Comparison of ENCODE assay signal across 1 cellular context in the genomic region with DNA sequence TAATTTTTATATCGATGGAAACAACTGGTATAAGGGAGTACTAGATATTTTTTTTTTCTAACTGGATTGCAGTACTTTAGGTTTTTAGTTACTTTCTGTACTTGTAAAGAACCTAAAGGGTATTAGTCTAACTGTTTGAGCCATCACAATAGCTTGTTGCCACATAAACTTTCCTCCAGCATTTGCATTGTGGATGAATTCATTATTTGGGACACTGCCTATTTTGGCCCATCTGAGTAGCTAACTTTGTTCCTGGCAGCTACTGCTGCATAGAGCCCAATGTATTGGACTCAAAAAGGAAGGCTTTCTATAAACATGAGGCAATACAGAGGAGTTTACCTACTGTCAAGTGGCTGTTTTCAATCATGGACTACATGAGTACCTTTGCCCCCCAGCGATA.
TF ChIP-seq lines count a peak whose summit lies in the region.

No MANE protein-coding gene starts in this region.

TF ChIP-seq in HEK293, 187 proteins besides CTCF, POLR2A, EP300 and RAD21 (continued from another document):
- TF ChIP-seq, protein P1, sequence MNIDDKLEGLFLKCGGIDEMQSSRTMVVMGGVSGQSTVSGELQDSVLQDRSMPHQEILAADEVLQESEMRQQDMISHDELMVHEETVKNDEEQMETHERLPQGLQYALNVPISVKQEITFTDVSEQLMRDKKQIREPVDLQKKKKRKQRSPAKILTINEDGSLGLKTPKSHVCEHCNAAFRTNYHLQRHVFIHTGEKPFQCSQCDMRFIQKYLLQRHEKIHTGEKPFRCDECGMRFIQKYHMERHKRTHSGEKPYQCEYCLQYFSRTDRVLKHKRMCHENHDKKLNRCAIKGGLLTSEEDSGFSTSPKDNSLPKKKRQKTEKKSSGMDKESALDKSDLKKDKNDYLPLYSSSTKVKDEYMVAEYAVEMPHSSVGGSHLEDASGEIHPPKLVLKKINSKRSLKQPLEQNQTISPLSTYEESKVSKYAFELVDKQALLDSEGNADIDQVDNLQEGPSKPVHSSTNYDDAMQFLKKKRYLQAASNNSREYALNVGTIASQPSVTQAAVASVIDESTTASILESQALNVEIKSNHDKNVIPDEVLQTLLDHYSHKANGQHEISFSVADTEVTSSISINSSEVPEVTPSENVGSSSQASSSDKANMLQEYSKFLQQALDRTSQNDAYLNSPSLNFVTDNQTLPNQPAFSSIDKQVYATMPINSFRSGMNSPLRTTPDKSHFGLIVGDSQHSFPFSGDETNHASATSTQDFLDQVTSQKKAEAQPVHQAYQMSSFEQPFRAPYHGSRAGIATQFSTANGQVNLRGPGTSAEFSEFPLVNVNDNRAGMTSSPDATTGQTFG (tag by site-specific recombination; IDR thresholded peaks at IDR 0.05; ENCODE audit: borderline replicate concordance), result no peak
- TF ChIP-seq ZNF433 (tag by site-specific recombination; IDR thresholded peaks at IDR 0.05; ENCODE audit: low read depth) (no peak), HOXC10 (CRISPR knock-in tag; IDR thresholded peaks at IDR 0.05) (no peak), ZNF501 (tag by site-specific recombination; IDR thresholded peaks at IDR 0.05) (no peak), ZFP69B (tag by site-specific recombination; IDR thresholded peaks at IDR 0.05) (no peak), ZSCAN23 (tag by site-specific recombination; IDR thresholded peaks at IDR 0.05) (no peak), SP7 (tag by site-specific recombination; IDR thresholded peaks at IDR 0.05) (no peak)
- TF ChIP-seq, protein P2, sequence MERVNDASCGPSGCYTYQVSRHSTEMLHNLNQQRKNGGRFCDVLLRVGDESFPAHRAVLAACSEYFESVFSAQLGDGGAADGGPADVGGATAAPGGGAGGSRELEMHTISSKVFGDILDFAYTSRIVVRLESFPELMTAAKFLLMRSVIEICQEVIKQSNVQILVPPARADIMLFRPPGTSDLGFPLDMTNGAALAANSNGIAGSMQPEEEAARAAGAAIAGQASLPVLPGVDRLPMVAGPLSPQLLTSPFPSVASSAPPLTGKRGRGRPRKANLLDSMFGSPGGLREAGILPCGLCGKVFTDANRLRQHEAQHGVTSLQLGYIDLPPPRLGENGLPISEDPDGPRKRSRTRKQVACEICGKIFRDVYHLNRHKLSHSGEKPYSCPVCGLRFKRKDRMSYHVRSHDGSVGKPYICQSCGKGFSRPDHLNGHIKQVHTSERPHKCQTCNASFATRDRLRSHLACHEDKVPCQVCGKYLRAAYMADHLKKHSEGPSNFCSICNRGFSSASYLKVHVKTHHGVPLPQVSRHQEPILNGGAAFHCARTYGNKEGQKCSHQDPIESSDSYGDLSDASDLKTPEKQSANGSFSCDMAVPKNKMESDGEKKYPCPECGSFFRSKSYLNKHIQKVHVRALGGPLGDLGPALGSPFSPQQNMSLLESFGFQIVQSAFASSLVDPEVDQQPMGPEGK (tag by site-specific recombination; IDR thresholded peaks at IDR 0.05), result no peak
- TF ChIP-seq, protein P3, sequence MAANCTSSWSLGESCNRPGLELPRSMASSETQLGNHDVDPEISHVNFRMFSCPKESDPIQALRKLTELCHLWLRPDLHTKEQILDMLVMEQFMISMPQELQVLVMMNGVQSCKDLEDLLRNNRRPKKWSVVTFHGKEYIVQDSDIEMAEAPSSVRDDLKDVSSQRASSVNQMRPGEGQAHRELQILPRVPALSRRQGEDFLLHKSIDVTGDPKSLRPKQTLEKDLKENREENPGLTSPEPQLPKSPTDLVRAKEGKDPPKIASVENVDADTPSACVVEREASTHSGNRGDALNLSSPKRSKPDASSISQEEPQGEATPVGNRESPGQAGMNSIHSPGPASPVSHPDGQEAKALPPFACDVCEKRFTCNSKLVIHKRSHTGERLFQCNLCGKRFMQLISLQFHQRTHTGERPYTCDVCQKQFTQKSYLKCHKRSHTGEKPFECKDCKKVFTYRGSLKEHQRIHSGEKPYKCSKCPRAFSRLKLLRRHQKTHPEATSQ (tag by site-specific recombination; IDR thresholded peaks at IDR 0.05), result no peak
- TF ChIP-seq, protein P4, sequence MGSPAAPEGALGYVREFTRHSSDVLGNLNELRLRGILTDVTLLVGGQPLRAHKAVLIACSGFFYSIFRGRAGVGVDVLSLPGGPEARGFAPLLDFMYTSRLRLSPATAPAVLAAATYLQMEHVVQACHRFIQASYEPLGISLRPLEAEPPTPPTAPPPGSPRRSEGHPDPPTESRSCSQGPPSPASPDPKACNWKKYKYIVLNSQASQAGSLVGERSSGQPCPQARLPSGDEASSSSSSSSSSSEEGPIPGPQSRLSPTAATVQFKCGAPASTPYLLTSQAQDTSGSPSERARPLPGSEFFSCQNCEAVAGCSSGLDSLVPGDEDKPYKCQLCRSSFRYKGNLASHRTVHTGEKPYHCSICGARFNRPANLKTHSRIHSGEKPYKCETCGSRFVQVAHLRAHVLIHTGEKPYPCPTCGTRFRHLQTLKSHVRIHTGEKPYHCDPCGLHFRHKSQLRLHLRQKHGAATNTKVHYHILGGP (tag by site-specific recombination; IDR thresholded peaks at IDR 0.05), result no peak
- TF ChIP-seq, protein P5, sequence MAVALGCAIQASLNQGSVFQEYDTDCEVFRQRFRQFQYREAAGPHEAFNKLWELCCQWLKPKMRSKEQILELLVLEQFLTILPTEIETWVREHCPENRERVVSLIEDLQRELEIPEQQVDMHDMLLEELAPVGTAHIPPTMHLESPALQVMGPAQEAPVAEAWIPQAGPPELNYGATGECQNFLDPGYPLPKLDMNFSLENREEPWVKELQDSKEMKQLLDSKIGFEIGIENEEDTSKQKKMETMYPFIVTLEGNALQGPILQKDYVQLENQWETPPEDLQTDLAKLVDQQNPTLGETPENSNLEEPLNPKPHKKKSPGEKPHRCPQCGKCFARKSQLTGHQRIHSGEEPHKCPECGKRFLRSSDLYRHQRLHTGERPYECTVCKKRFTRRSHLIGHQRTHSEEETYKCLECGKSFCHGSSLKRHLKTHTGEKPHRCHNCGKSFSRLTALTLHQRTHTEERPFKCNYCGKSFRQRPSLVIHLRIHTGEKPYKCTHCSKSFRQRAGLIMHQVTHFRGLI (tag by site-specific recombination; IDR thresholded peaks at IDR 0.05), result no peak
